ENCODE assay signal across 18 cellular contexts in the genomic region with DNA sequence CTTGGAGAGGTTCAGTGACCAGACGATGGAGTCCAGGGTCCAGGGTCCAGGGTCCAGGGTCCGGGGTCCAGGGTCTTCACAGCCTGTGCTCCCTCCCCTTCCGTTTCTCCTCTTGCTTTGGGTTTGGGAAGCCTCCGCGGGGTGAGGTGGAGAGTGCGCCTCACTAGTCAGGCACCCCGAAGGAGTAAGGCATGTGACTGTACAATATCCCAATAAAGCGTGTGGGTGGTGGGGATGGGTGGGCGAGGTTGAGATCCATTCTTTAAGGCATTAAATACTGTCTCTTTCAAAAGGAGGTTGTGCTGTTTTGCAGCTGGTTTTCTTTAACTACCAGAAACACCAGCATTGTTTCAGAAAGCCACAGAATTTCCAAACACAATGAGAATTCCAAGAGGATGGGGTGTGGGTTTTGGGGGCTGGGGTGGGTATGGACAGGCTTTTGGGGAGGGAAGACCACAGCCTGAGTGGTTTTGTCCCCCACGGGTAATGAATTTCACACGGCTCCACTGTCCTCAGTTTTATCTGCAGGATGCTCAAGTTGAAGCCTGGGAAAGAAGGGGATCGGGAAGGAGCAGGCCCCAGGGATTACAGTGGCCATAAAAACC.
DNase-seq lines count a peak whose midpoint lies in the region; ATAC-seq and TF ChIP-seq lines count a peak whose summit lies in the region.
"Had no signal": no experiment of that assay in that cellular context is flagged by ENCODE, and none has a peak within 500 bp of the region (broad histone marks: within the 10 kb centered on the region; RNA-seq: fewer than 3 reads in every experiment).

No MANE protein-coding gene starts in this region.

- intact Hi-C loops in right cardiac atrium (cut with DNase I): no loop called here
- intact Hi-C loops in activated CD4-positive, alpha-beta memory T cell treated with anti-CD3 and anti-CD28 coated beads for 36 hours (cut with micrococcal nuclease): no loop called here

- H3K27ac Mint-ChIP-seq in neural progenitor cell: no peak overlapping the region
- no peak overlapping the region for H3K27ac Mint-ChIP-seq in activated CD4-positive, alpha-beta memory T cell treated with anti-CD3 and anti-CD28 coated beads for 36 hours
- H3K27ac Mint-ChIP-seq: B cell; CD4-positive, alpha-beta T cell had no signal

- POLR2A ChIA-PET in activated CD4-positive, alpha-beta memory T cell treated with anti-CD3 and anti-CD28 coated beads for 36 hours (lab: Charles Lee): no interaction called here

- peaks cover 2% of the 10 kb centered on the region for H3K9me3 Mint-ChIP-seq in neural progenitor cell
- H3K9me3 Mint-ChIP-seq in activated CD4-positive, alpha-beta memory T cell treated with anti-CD3 and anti-CD28 coated beads for 36 hours: no peaks in the 10 kb centered on the region
- H3K9me3 Mint-ChIP-seq: CD4-positive, alpha-beta T cell had no signal

- H3K27me3 ChIP-seq in cardiac muscle cell (no peaks in the 10 kb centered on the region), right cardiac atrium (ENCODE audit: control insufficient read depth, insufficient read depth) (no peaks in the 10 kb centered on the region), neural progenitor cell (no peaks in the 10 kb centered on the region)

- WGBS in right cardiac atrium: 80% methylated on average over 12 of the region's 12 CpGs

- no peak for DNase-seq in cardiac muscle cell (ENCODE audit: low read depth in 1 of 2, low spot score in 1 of 2)
- DNase-seq in right cardiac atrium: no peak
- DNase-seq in fibroblast of peridontal ligament (ENCODE audit: extremely low read depth): peak; percentile 28
- no peak for DNase-seq in neural progenitor cell (ENCODE audit: low spot score)
- DNase-seq in GF-D8 (lab: John Stamatoyannopoulos, UW): no peak
- DNase-seq in NCI-H1694 treated with DMSO at 0.1 percent for 48 hours (lab: John Stamatoyannopoulos, UW): no peak
- DNase-seq in HUDEP-2 (lab: John Stamatoyannopoulos, UW; ENCODE audit: unreplicated experiment in 76 of 76): no peak
- DNase-seq in activated CD4-positive, alpha-beta memory T cell treated with anti-CD3 and anti-CD28 coated beads for 36 hours: no peak
- DNase-seq: C1 segment of cervical spinal cord; Calu3; CD4-positive, alpha-beta T cell; DMS 273 treated with DMSO at 0.1 percent for 48 hours; DMS79; GOT3 had no signal

- H3F3A ChIP-seq in neural progenitor cell (ENCODE audit: low read depth): peaks cover 14% of the 10 kb centered on the region

- H3K79me2 ChIP-seq in neural progenitor cell (ENCODE audit: low read depth): no peaks in the 10 kb centered on the region

- H3K36me3 ChIP-seq in cardiac muscle cell: no peaks in the 10 kb centered on the region
- H3K36me3 ChIP-seq in neural progenitor cell: no peaks in the 10 kb centered on the region
- H3K36me3 ChIP-seq: HAP-1 had no signal

- H4K20me1 ChIP-seq in neural progenitor cell (ENCODE audit: low read depth): no peaks in the 10 kb centered on the region

- H3K4me1 ChIP-seq in cardiac muscle cell (ENCODE audit: low read depth): peaks cover 12% of the 10 kb centered on the region
- no peaks in the 10 kb centered on the region for H3K4me1 ChIP-seq in right cardiac atrium (ENCODE audit: control insufficient read depth, insufficient read depth, low read length)
- peaks cover 39% of the 10 kb centered on the region for H3K4me1 ChIP-seq in neural progenitor cell
- H3K4me1 ChIP-seq: HAP-1 had no signal

- peak overlapping the region; percentile 47 for H2AFZ ChIP-seq in neural progenitor cell (replicated peaks)

- TF ChIP-seq CTCF in cardiac muscle cell (IDR thresholded peaks at IDR 0.05; ENCODE audit: low read depth, low read length): no peak
- TF ChIP-seq CTCF in neural progenitor cell (IDR thresholded peaks at IDR 0.05): no peak

- H3K4me3 Mint-ChIP-seq in neural progenitor cell: no peak overlapping the region
- no peak overlapping the region for H3K4me3 Mint-ChIP-seq in activated CD4-positive, alpha-beta memory T cell treated with anti-CD3 and anti-CD28 coated beads for 36 hours
- H3K4me3 Mint-ChIP-seq: B cell; CD4-positive, alpha-beta T cell had no signal

- CTCF ChIA-PET in activated CD4-positive, alpha-beta memory T cell treated with anti-CD3 and anti-CD28 coated beads for 36 hours (lab: Charles Lee): no interaction called here

- peaks cover 45% of the 10 kb centered on the region for H3K4me1 Mint-ChIP-seq in neural progenitor cell
- no peaks in the 10 kb centered on the region for H3K4me1 Mint-ChIP-seq in activated CD4-positive, alpha-beta memory T cell treated with anti-CD3 and anti-CD28 coated beads for 36 hours (ENCODE audit: low read depth)
- H3K4me1 Mint-ChIP-seq: B cell had no signal

- no peak overlapping the region for H3K4me3 ChIP-seq in cardiac muscle cell
- no peak overlapping the region for H3K4me3 ChIP-seq in right cardiac atrium (ENCODE audit: low read length)
- H3K4me3 ChIP-seq in neural progenitor cell: no peak overlapping the region
- H3K4me3 ChIP-seq: HAP-1 had no signal

- H3K27ac ChIP-seq in cardiac muscle cell: peak overlapping the region; percentile 58
- H3K27ac ChIP-seq in right cardiac atrium (ENCODE audit: low read length): no peak overlapping the region
- no peak overlapping the region for H3K27ac ChIP-seq in neural progenitor cell
- H3K27ac ChIP-seq: 22Rv1 had no signal

- no peak for ATAC-seq in right cardiac atrium
- ATAC-seq: HepG2 had no signal

- H3K4me2 ChIP-seq in neural progenitor cell: no peak overlapping the region

- H3K9me3 ChIP-seq in cardiac muscle cell (ENCODE audit: low read depth): no peaks in the 10 kb centered on the region
- no peaks in the 10 kb centered on the region for H3K9me3 ChIP-seq in right cardiac atrium (ENCODE audit: control insufficient read depth, low read length)
- no peaks in the 10 kb centered on the region for H3K9me3 ChIP-seq in neural progenitor cell (ENCODE audit: low read depth)
- H3K9me3 ChIP-seq: HAP-1 had no signal

- peaks cover 12% of the 10 kb centered on the region for H3K27me3 Mint-ChIP-seq in neural progenitor cell (ENCODE audit: insufficient read depth, low read depth)
- H3K27me3 Mint-ChIP-seq in activated CD4-positive, alpha-beta memory T cell treated with anti-CD3 and anti-CD28 coated beads for 36 hours: no peaks in the 10 kb centered on the region
- H3K27me3 Mint-ChIP-seq: B cell had no signal

- H3K36me3 Mint-ChIP-seq in neural progenitor cell: no peaks in the 10 kb centered on the region
- H3K36me3 Mint-ChIP-seq in activated CD4-positive, alpha-beta memory T cell treated with anti-CD3 and anti-CD28 coated beads for 36 hours: no peaks in the 10 kb centered on the region

- H3K9ac ChIP-seq in neural progenitor cell: no peak overlapping the region
